Comparison of ENCODE assay signal across 10 cellular contexts in the genomic region with DNA sequence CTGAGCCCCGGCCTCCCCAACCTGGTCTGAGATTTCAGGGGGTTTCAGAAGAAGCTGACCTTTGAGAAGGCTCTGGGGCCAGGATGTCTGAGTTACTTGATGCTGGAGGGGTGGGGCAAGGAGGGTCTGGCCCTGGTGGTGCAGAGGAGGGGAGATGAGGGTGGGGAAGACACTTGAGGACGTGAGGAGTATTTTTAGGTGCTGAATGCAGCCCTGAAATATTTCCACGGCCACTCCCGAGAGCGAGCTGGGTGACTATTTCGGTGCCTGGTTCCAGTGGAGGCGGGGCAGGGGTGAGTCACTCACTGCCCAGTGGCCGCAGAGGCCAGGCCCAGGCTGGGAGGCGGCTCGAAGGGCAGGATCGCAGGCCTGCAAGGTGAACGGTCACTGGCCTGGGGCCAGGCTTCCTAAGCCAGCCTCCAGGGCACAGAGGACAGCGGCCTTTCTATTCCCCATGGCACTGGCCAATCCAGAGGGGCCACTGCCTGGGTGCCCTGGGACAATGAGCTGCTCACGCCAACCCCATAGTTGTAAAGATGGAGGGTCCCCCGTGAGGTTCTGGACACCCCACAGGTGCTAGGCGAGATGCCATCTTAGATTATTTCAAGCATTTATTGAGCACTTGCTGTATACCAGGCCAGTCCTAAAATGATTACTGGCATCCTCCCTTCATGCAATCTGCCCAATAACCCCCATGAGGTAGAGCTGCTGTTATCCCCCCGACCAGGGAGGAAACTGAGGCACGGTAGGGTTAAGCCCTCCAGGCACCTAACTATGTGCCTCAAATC. TPM values are rescaled to one million over a fixed set of nuclear protein-coding genes. Genes with fewer than 3 reads are reported as not detected.
DNase-seq lines count a peak whose midpoint lies in the region; ATAC-seq and TF ChIP-seq lines count a peak whose summit lies in the region.
"Had no signal": no experiment of that assay in that cellular context is flagged by ENCODE, and none has a peak within 500 bp of the region (broad histone marks: within the 10 kb centered on the region; RNA-seq: fewer than 3 reads in every experiment).

No MANE protein-coding gene starts in this region.

- TF ChIP-seq POLR2A in uterus (IDR thresholded peaks at IDR 0.05) = peak in 1 of 2 donors; percentile 24

- H3K27ac Mint-ChIP-seq in activated T-cell treated with anti-CD3 and anti-CD28 coated beads, Interleukin-2, amount 50 U/mL, for 24 hours = peak overlapping the region; percentile 87

- peaks cover 6 to 21% (median 14%) of the 10 kb centered on the region in 4 donors for H3K4me1 ChIP-seq in liver (ENCODE audit: control insufficient read depth in 4 of 4, insufficient read depth in 4 of 4, low read length in 3 of 4)
- H3K4me1 ChIP-seq in uterus = peaks cover 5 to 32% of the 10 kb centered on the region in 2 donors

- H3K9me3 ChIP-seq in liver (ENCODE audit: control insufficient read depth in 4 of 4, low read length in 3 of 4) (no peaks in the 10 kb centered on the region), uterus (no peaks in the 10 kb centered on the region)

- H3K27me3 Mint-ChIP-seq in activated T-cell treated with anti-CD3 and anti-CD28 coated beads, Interleukin-2, amount 50 U/mL, for 24 hours = no peaks in the 10 kb centered on the region
- H3K27me3 Mint-ChIP-seq in activated T-cell treated with anti-CD3 and anti-CD28 coated beads, Interleukin-2, amount 50 U/mL, for 4 hours (ENCODE audit: low read depth) = no peaks in the 10 kb centered on the region

- H3K9ac ChIP-seq in liver (ENCODE audit: low read depth in 1 of 2, low read length in 2 of 2) = peak overlapping the region in 1 of 2 donors; percentile 20

- TF ChIP-seq CTCF in liver (IDR thresholded peaks at IDR 0.05; ENCODE audit: low read depth, low read length, missing input control) (no peak), uterus (IDR thresholded peaks at IDR 0.05) (no peak), GM20000 (IDR thresholded peaks at IDR 0.05; ENCODE audit: extremely low read depth, missing control alignments) (no peak)

- H3K27ac ChIP-seq in caudate nucleus (ENCODE audit: low read depth, low read length) (peak overlapping the region; percentile 36), liver (ENCODE audit: low read depth in 1 of 2, low read length in 2 of 2) (peak overlapping the region; percentile 78 to 84), uterus (peak overlapping the region; percentile 100)
- H3K27ac ChIP-seq: WERI-Rb-1 had no signal

- ATAC-seq in activated T-cell treated with anti-CD3 and anti-CD28 coated beads, Interleukin-2, amount 50 U/mL, for 4 hours = no peak
- ATAC-seq in HG03460 (IDR thresholded peaks at IDR 0.05; ENCODE audit: unreplicated experiment) = no peak

- H3K9me3 Mint-ChIP-seq in activated T-cell treated with anti-CD3 and anti-CD28 coated beads, Interleukin-2, amount 50 U/mL, for 24 hours = peaks cover under 1% of the 10 kb centered on the region
- no peaks in the 10 kb centered on the region for H3K9me3 Mint-ChIP-seq in activated T-cell treated with anti-CD3 and anti-CD28 coated beads, Interleukin-2, amount 50 U/mL, for 4 hours

- H3K4me3 ChIP-seq in liver (ENCODE audit: low read depth in 1 of 3, low read length in 3 of 3) (no peak overlapping the region), uterus (no peak overlapping the region)

- H3K27me3 ChIP-seq in liver (ENCODE audit: control insufficient read depth in 4 of 4, insufficient read depth in 4 of 4, low read length in 3 of 4) = no peaks in the 10 kb centered on the region
- H3K27me3 ChIP-seq in uterus = no peaks in the 10 kb centered on the region

- WGBS in liver = 33% methylated on average over 18 of the region's 18 CpGs

- peaks cover 19% of the 10 kb centered on the region for H3K36me3 Mint-ChIP-seq in activated T-cell treated with anti-CD3 and anti-CD28 coated beads, Interleukin-2, amount 50 U/mL, for 24 hours (ENCODE audit: low read depth)
- H3K36me3 Mint-ChIP-seq in activated T-cell treated with anti-CD3 and anti-CD28 coated beads, Interleukin-2, amount 50 U/mL, for 4 hours (ENCODE audit: insufficient read depth) = peaks cover 1% of the 10 kb centered on the region

- peaks cover 66% of the 10 kb centered on the region for H3K4me1 Mint-ChIP-seq in activated T-cell treated with anti-CD3 and anti-CD28 coated beads, Interleukin-2, amount 50 U/mL, for 24 hours (ENCODE audit: low read depth)
- peaks cover 52% of the 10 kb centered on the region for H3K4me1 Mint-ChIP-seq in activated T-cell treated with anti-CD3 and anti-CD28 coated beads, Interleukin-2, amount 50 U/mL, for 4 hours (ENCODE audit: low read depth)

- intact Hi-C loops in uterus (cut with DNase I; ENCODE audit: low total_unique reads) = no loop called here

- no peak overlapping the region for H3K4me3 Mint-ChIP-seq in activated T-cell treated with anti-CD3 and anti-CD28 coated beads, Interleukin-2, amount 50 U/mL, for 24 hours
- H3K4me3 Mint-ChIP-seq in activated T-cell treated with anti-CD3 and anti-CD28 coated beads, Interleukin-2, amount 50 U/mL, for 4 hours = no peak overlapping the region

- TF ChIP-seq RAD21 in liver (IDR thresholded peaks at IDR 0.05) = peak in 1 of 2 donors; percentile 56

- no peak for DNase-seq in activated T-cell treated with anti-CD3 and anti-CD28 coated beads, Interleukin-2, amount 50 U/mL, for 24 hours
- DNase-seq in activated T-cell treated with anti-CD3 and anti-CD28 coated beads, Interleukin-2, amount 50 U/mL, for 4 hours = no peak
- DNase-seq in caudate nucleus (lab: John Stamatoyannopoulos, UW) (peak in 1 of 61 donors; percentile 42), uterus (peak; percentile 83 to 85), SHP77 (lab: John Stamatoyannopoulos, UW) (no peak), GM20000 (ENCODE audit: low spot score) (no peak)
- DNase-seq: WERI-Rb-1 had no signal

- H3K36me3 ChIP-seq in liver (ENCODE audit: control insufficient read depth in 4 of 4, insufficient read depth in 3 of 4, low read depth in 1 of 4, low read length in 3 of 4) = no peaks in the 10 kb centered on the region
- no peaks in the 10 kb centered on the region for H3K36me3 ChIP-seq in uterus

TF ChIP-seq in liver, 16 proteins besides CTCF, POLR2A, EP300 and RAD21 (continues in another document):
- TF ChIP-seq JUND (IDR thresholded peaks at IDR 0.05) (peak; percentile 99), FOXA2 (IDR thresholded peaks at IDR 0.05) (no peak), NR2F2 (IDR thresholded peaks at IDR 0.05) (peak; percentile 70), HNF4A (conservative IDR thresholded peaks at IDR 0.05) (peak; percentile 80), TAF1 (conservative IDR thresholded peaks at IDR 0.05) (no peak), EGR1 (IDR thresholded peaks at IDR 0.05; ENCODE audit: low read depth in 2 of 2) (peak in 1 of 2 donors; percentile 27), SP1 (IDR thresholded peaks at IDR 0.05) (peak; percentile 87), HNF4G (IDR thresholded peaks at IDR 0.05) (no peak), RXRA (IDR thresholded peaks at IDR 0.05) (peak; percentile 85 to 92), FOXA1 (IDR thresholded peaks at IDR 0.05) (no peak)
- TF ChIP-seq, protein P1, sequence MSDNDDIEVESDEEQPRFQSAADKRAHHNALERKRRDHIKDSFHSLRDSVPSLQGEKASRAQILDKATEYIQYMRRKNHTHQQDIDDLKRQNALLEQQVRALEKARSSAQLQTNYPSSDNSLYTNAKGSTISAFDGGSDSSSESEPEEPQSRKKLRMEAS (IDR thresholded peaks at IDR 0.05) = peak; percentile 55
- TF ChIP-seq, protein P2, sequence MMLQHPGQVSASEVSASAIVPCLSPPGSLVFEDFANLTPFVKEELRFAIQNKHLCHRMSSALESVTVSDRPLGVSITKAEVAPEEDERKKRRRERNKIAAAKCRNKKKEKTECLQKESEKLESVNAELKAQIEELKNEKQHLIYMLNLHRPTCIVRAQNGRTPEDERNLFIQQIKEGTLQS (IDR thresholded peaks at IDR 0.05) = peak; percentile 94
- TF ChIP-seq, protein P3, sequence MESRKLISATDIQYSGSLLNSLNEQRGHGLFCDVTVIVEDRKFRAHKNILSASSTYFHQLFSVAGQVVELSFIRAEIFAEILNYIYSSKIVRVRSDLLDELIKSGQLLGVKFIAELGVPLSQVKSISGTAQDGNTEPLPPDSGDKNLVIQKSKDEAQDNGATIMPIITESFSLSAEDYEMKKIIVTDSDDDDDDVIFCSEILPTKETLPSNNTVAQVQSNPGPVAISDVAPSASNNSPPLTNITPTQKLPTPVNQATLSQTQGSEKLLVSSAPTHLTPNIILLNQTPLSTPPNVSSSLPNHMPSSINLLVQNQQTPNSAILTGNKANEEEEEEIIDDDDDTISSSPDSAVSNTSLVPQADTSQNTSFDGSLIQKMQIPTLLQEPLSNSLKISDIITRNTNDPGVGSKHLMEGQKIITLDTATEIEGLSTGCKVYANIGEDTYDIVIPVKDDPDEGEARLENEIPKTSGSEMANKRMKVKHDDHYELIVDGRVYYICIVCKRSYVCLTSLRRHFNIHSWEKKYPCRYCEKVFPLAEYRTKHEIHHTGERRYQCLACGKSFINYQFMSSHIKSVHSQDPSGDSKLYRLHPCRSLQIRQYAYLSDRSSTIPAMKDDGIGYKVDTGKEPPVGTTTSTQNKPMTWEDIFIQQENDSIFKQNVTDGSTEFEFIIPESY (IDR thresholded peaks at IDR 0.05) = no peak

RNA-seq across cellular contexts. Expression of a gene that starts 19.7 kb away (rescaled TPM):
- total RNA-seq in activated T-cell treated with anti-CD3 and anti-CD28 coated beads, Interleukin-2, amount 50 U/mL, for 4 hours = 100 to 1,000 TPM; 232 to 244 (median 242) TPM
- 100 to 1,000 TPM in 1 of 2 donors, 10 to 100 TPM in 1; 36.9 to 103 TPM for total RNA-seq in liver
- 10 to 100 TPM; 12.8 to 46.7 TPM for polyA plus RNA-seq in liver
- total RNA-seq in uterus = 100 to 1,000 TPM; 152 to 386 (median 290) TPM

RNA-seq across cellular contexts. Expression of a gene that starts 21.8 kb away (rescaled TPM):
- total RNA-seq in activated T-cell treated with anti-CD3 and anti-CD28 coated beads, Interleukin-2, amount 50 U/mL, for 4 hours = 100 to 1,000 TPM; 209 to 254 (median 230) TPM
- total RNA-seq in liver (100 to 1,000 TPM in 1 of 2 donors, 10 to 100 TPM in 1; 42.4 to 100 TPM), uterus (100 to 1,000 TPM in 1 of 4 donors, 10 to 100 TPM in 2, 1 to 10 TPM in 1; 8.8 to 120 (median 64.2) TPM)
- polyA plus RNA-seq in liver = 10 to 100 TPM; 68.4 to 81.9 TPM

RNA-seq across cellular contexts. Expression of a gene that starts 26.9 kb away (rescaled TPM):
- under 1 TPM; 0.35 to 0.42 (median 0.38) TPM for total RNA-seq in activated T-cell treated with anti-CD3 and anti-CD28 coated beads, Interleukin-2, amount 50 U/mL, for 4 hours
- total RNA-seq in liver (1 to 10 TPM in 1 of 2 donors, under 1 TPM in 1; 0.19 to 2.4 TPM), uterus (10 to 100 TPM in 1 of 4 donors, 1 to 10 TPM in 3; 1.0 to 41.1 (median 3.0) TPM)
- polyA plus RNA-seq in liver = under 1 TPM; 0.43 to 0.64 TPM
- polyA plus RNA-seq: keratinocyte had no signal

RNA-seq across cellular contexts. Expression of a gene that starts 39.3 kb away (rescaled TPM):
- 10 to 100 TPM; 12.8 to 14.7 (median 13.0) TPM for total RNA-seq in activated T-cell treated with anti-CD3 and anti-CD28 coated beads, Interleukin-2, amount 50 U/mL, for 4 hours
- total RNA-seq in liver (10 to 100 TPM; 21.5 to 48.3 TPM), uterus (10 to 100 TPM; 21.2 to 67.9 (median 38.1) TPM)
- 10 to 100 TPM; 15.8 to 30.8 TPM for polyA plus RNA-seq in liver

Comparison
In these comparisons a context has a peak if more than half of its experiments do, and no peak if none do; other contexts are left out.
1. DNase-seq: peak in uterus (2 of 2); none in activated T-cell treated with anti-CD3 and anti-CD28 coated beads, Interleukin-2, amount 50 U/mL, for 24 hours (single experiment), activated T-cell treated with anti-CD3 and anti-CD28 coated beads, Interleukin-2, amount 50 U/mL, for 4 hours (single experiment), SHP77 (0 of 2) and GM20000 (single experiment).
2. H3K27ac ChIP-seq: peak in every context shown above with its lines; median percentile 100 in uterus; 81 in liver; 36 in caudate nucleus.